In genomic region chr17:44898768-44899073, GRCh38 we compare ENCODE assay signal across 2 cellular contexts.
TF ChIP-seq lines count a peak whose summit lies in the region.

No MANE protein-coding gene starts in this region.

TF ChIP-seq in A549, 52 proteins besides CTCF, POLR2A, EP300 and RAD21 (continued from another document):
- no peak for TF ChIP-seq PBX3 (IDR thresholded peaks at IDR 0.05)

TF ChIP-seq in GM23338, 12 proteins besides CTCF, POLR2A, EP300 and RAD21 (continued from another document):
- TF ChIP-seq ZNF462 (CRISPR knock-in tag; IDR thresholded peaks at IDR 0.05): no peak
- no peak for TF ChIP-seq CREB1 (CRISPR knock-in tag; IDR thresholded peaks at IDR 0.05; ENCODE audit: low read depth)
- no peak for TF ChIP-seq REST (IDR thresholded peaks at IDR 0.05; ENCODE audit: unreplicated experiment)
- TF ChIP-seq POLR2AphosphoS5 (IDR thresholded peaks at IDR 0.05; ENCODE audit: low read depth): no peak
- no peak for TF ChIP-seq NANOG (IDR thresholded peaks at IDR 0.05; ENCODE audit: borderline replicate concordance)
- TF ChIP-seq JUNB (IDR thresholded peaks at IDR 0.05; ENCODE audit: unreplicated experiment): no peak
- TF ChIP-seq EZH2phosphoT487 (IDR thresholded peaks at IDR 0.05; ENCODE audit: unreplicated experiment): no peak
- no peak for TF ChIP-seq ZNF114 (CRISPR knock-in tag; IDR thresholded peaks at IDR 0.05)
TF ChIP-seq in GM23338: peak in this region for 0.
